17 cellular contexts compared by ENCODE assay signal in the genomic region with DNA sequence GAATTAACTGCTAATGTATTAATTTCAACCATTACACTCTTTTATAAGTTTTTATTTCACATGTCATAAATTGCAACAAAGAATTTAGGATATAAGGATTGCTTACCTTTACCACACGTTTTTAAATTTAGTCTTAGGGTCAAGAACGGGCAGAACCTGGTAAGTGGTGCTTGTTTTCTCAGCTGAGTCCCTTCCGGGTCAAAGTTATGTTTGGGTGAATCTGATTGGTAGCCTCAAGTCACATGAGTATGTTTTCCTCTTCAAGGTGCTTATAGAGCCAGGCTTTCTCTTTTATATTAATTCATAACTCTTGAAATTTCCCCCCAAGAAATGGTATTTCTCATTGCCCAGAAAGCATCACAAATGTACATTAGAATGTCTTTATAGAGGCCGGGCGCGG.
DNase-seq lines count a peak whose midpoint lies in the region; ATAC-seq, FAIRE-seq and TF ChIP-seq lines count a peak whose summit lies in the region.
"Had no signal": no experiment of that assay in that cellular context is flagged by ENCODE, and none has a peak within 500 bp of the region (broad histone marks: within the 10 kb centered on the region; RNA-seq: fewer than 3 reads in every experiment).

No MANE protein-coding gene starts in this region.

- no peaks in the 10 kb centered on the region for H3K9me3 ChIP-seq in HepG2 (ENCODE audit: low read length)
- no peaks in the 10 kb centered on the region for H3K9me3 ChIP-seq in right lobe of liver
- 0 out of 2 replicates have a peak, but pooled peaks cover 3% of the 10 kb centered on the region for H3K9me3 ChIP-seq in SU-DHL-6 (ENCODE audit: insufficient read depth, low read length)
- H3K9me3 ChIP-seq: HAP-1 had no signal

- CTCF ChIA-PET in HepG2 (lab: Yijun Ruan, JAX; ENCODE audit: low intra/inter-chr PET ratio, low total read pairs): no interaction called here

- H3F3A ChIP-seq in SU-DHL-6 (ENCODE audit: insufficient read depth): no peaks in the 10 kb centered on the region

- TF ChIP-seq POLR2A in HepG2 (IDR thresholded peaks at IDR 0.05; ENCODE audit: insufficient read depth in 1 of 2, low read depth in 2 of 2, low read length in 2 of 2) (no peak), right lobe of liver (IDR thresholded peaks at IDR 0.05) (no peak)

- no TSS peak for BruUV-seq in HepG2 (replicated peaks; lab: Mats Ljungman, UMichigan)

- no peaks in the 10 kb centered on the region for H4K20me1 ChIP-seq in HepG2 (ENCODE audit: insufficient read depth, low read length)
- H4K20me1 ChIP-seq in SU-DHL-6 (ENCODE audit: low read depth, low read length): no peaks in the 10 kb centered on the region

- in situ Hi-C loops in HepG2 (cut with HindIII; ENCODE audit: extremely low pct_ligation_motif_present, low pct_unique_long_range_greater_than_20kb): no loop called here

- H2AFZ ChIP-seq in HepG2 (ENCODE audit: low read length) (no peak overlapping the region), SU-DHL-6 (ENCODE audit: low read depth, low read length, severe bottlenecking) (peak overlapping the region; percentile 12)
- H2AFZ ChIP-seq: GM23338 had no signal

- FAIRE-seq in HepG2 (lab: Jason Lieb, UNC): no peak
- FAIRE-seq: GM12892 had no signal

- DNase-seq in HepG2 (ENCODE audit: low spot score) (peak; percentile 2), right lobe of liver (no peak), LNCaP clone FGC (ENCODE audit: low read depth) (no peak), A172 (ENCODE audit: low spot score) (no peak), cortex of kidney (lab: John Stamatoyannopoulos, UW) (no peak)
- DNase-seq: 8988T; ACHN; C1 segment of cervical spinal cord; Calu3; CD4-positive, alpha-beta T cell; DMS 273 treated with DMSO at 0.1 percent for 48 hours; HFFc6 had no signal

- no peaks in the 10 kb centered on the region for H3K9me2 ChIP-seq in SU-DHL-6 (replicated peaks; ENCODE audit: insufficient read depth, low read length)

- H3K4me2 ChIP-seq in HepG2 (ENCODE audit: low read depth, low read length): no peak overlapping the region
- peak overlapping the region; percentile 18 for H3K4me2 ChIP-seq in SU-DHL-6 (ENCODE audit: low read depth, low read length, poor library complexity, severe bottlenecking)
- H3K4me2 ChIP-seq: GM23338 had no signal

- WGBS in HepG2 (ENCODE audit: low lambda C conversion rate): 39% methylated on average over 6 of the region's 6 CpGs
- WGBS in right lobe of liver (ENCODE audit: insufficient coverage, low coverage, low lambda C conversion rate, missing lambda C conversion rate): 63% methylated on average over 6 of the region's 6 CpGs

- TF ChIP-seq CTCF in HepG2 (CRISPR knock-in tag; IDR thresholded peaks at IDR 0.05): no peak
- no peak for TF ChIP-seq CTCF in right lobe of liver (IDR thresholded peaks at IDR 0.05)
- TF ChIP-seq CTCF in LNCaP clone FGC (IDR thresholded peaks at IDR 0.05; ENCODE audit: control insufficient read depth, extremely low read depth, insufficient read depth): no peak
- TF ChIP-seq CTCF in SU-DHL-6 (IDR thresholded peaks at IDR 0.05; ENCODE audit: insufficient read depth, low read length, poor library complexity, severe bottlenecking): no peak

- intact Hi-C loops in HepG2 (cut with micrococcal nuclease; ENCODE audit: unreplicated experiment) (no loop called here), right lobe of liver (cut with DNase I) (no loop called here)

- H3K9ac ChIP-seq in HepG2 (ENCODE audit: insufficient read depth, low read depth, low read length) (no peak overlapping the region), SU-DHL-6 (ENCODE audit: low read length) (no peak overlapping the region)

- H3K79me2 ChIP-seq in HepG2 (ENCODE audit: insufficient read depth, low read length): no peaks in the 10 kb centered on the region
- no peaks in the 10 kb centered on the region for H3K79me2 ChIP-seq in SU-DHL-6 (ENCODE audit: insufficient read depth, low read length)

- ATAC-seq in HepG2 (no peak), right lobe of liver (no peak), HG02798 (IDR thresholded peaks at IDR 0.05; ENCODE audit: poor library complexity, unreplicated experiment) (no peak)
- ATAC-seq: GM23338 had no signal

- H3K27ac ChIP-seq in HepG2 (ENCODE audit: extremely low read length, insufficient read depth, low read length) (no peak overlapping the region), right lobe of liver (no peak overlapping the region), SU-DHL-6 (ENCODE audit: low read depth, low read length) (no peak overlapping the region)

- H3K4me3 ChIP-seq in HepG2 (replicated peaks in 1 of 3; ENCODE audit: insufficient read depth in 1 of 3, low read depth in 2 of 3, low read length in 3 of 3) (no peak overlapping the region), right lobe of liver (no peak overlapping the region), LNCaP clone FGC (ENCODE audit: low read depth, low read length) (peak overlapping the region; percentile 20; the same call in 1 of the 2 replicates), SU-DHL-6 (ENCODE audit: insufficient read depth, low read length, poor library complexity, severe bottlenecking) (no peak overlapping the region)
- H3K4me3 ChIP-seq: GM23338, HAP-1 had no signal

- no peaks in the 10 kb centered on the region for H3K4me1 ChIP-seq in HepG2 (ENCODE audit: insufficient read depth, low read length)
- H3K4me1 ChIP-seq in right lobe of liver: no peaks in the 10 kb centered on the region

- TF ChIP-seq EP300 in HepG2 (IDR thresholded peaks at IDR 0.05; ENCODE audit: low read depth in 2 of 2, low read length in 2 of 2): no peak
- no peak for TF ChIP-seq EP300 in HepG2 (CRISPR knock-in tag; IDR thresholded peaks at IDR 0.05; ENCODE audit: borderline replicate concordance)

- POLR2A ChIA-PET in HepG2 (lab: Yijun Ruan, JAX): no interaction called here

- no peaks in the 10 kb centered on the region for H3K27me3 ChIP-seq in HepG2 (ENCODE audit: control insufficient read depth in 1 of 2, insufficient read depth in 2 of 2, low read length in 2 of 2)
- no peaks in the 10 kb centered on the region for H3K27me3 ChIP-seq in right lobe of liver
- no peaks in the 10 kb centered on the region for H3K27me3 ChIP-seq in SU-DHL-6 (ENCODE audit: low read length)

- H3K36me3 ChIP-seq in HepG2 (replicated peaks in 1 of 2; ENCODE audit: control insufficient read depth in 1 of 2, insufficient read depth in 2 of 2, low read length in 2 of 2) (no peaks in the 10 kb centered on the region), right lobe of liver (no peaks in the 10 kb centered on the region), SU-DHL-6 (ENCODE audit: low read length) (no peaks in the 10 kb centered on the region)
- H3K36me3 ChIP-seq: HAP-1 had no signal

- no peak for TF ChIP-seq RAD21 in HepG2 (CRISPR knock-in tag; IDR thresholded peaks at IDR 0.05)

TF ChIP-seq in HepG2, 621 proteins besides CTCF, POLR2A, EP300 and RAD21 (continues in another document):
- TF ChIP-seq XRCC5 (optimal IDR thresholded peaks at IDR 0.05; ENCODE audit: low read length): no peak
- no peak for TF ChIP-seq FOXA3 (CRISPR knock-in tag; IDR thresholded peaks at IDR 0.05)
- no peak for TF ChIP-seq RNF2 (conservative IDR thresholded peaks at IDR 0.05; ENCODE audit: low read depth)
- TF ChIP-seq NR2C2 (CRISPR knock-in tag; IDR thresholded peaks at IDR 0.05; ENCODE audit: borderline replicate concordance): peak; percentile 83
- TF ChIP-seq, protein P1, sequence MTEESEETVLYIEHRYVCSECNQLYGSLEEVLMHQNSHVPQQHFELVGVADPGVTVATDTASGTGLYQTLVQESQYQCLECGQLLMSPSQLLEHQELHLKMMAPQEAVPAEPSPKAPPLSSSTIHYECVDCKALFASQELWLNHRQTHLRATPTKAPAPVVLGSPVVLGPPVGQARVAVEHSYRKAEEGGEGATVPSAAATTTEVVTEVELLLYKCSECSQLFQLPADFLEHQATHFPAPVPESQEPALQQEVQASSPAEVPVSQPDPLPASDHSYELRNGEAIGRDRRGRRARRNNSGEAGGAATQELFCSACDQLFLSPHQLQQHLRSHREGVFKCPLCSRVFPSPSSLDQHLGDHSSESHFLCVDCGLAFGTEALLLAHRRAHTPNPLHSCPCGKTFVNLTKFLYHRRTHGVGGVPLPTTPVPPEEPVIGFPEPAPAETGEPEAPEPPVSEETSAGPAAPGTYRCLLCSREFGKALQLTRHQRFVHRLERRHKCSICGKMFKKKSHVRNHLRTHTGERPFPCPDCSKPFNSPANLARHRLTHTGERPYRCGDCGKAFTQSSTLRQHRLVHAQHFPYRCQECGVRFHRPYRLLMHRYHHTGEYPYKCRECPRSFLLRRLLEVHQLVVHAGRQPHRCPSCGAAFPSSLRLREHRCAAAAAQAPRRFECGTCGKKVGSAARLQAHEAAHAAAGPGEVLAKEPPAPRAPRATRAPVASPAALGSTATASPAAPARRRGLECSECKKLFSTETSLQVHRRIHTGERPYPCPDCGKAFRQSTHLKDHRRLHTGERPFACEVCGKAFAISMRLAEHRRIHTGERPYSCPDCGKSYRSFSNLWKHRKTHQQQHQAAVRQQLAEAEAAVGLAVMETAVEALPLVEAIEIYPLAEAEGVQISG (CRISPR knock-in tag; IDR thresholded peaks at IDR 0.05): no peak
- TF ChIP-seq ZNF660 (CRISPR knock-in tag; IDR thresholded peaks at IDR 0.05; ENCODE audit: borderline replicate concordance, low read depth): no peak
